8 cellular contexts compared by ENCODE assay signal in the genomic region with DNA sequence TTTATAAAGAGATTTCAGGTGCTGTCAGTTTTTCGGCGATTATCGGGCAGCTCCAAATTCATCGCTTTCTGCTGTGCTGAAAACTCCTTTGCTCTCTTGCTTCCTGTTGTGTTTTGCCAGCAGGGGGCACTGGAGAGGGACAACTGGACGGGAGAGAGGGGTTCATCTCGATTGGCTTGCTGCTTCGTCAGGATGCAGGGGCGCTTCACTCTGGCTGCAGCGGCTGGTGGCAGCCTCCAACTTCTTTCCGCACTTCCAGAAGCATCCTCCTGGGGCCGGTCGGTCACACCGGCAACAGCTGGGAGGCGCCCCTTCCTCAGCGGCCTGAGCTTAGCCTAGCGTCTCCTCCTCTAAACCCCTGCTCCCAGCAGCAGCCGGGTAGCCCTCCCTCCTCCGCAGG. TPM values are rescaled to one million over a fixed set of nuclear protein-coding genes. Genes with fewer than 3 reads are reported as not detected.
A peak's percentile ranks its signal among the peaks of the same experiment; 100 is the strongest.
DNase-seq lines count a peak whose midpoint lies in the region; ATAC-seq and TF ChIP-seq lines count a peak whose summit lies in the region.

No MANE protein-coding gene starts in this region.

- H3K4me3 Mint-ChIP-seq in activated T-cell treated with anti-CD3 and anti-CD28 coated beads, Interleukin-2, amount 50 U/mL, for 24 hours = peak overlapping the region; percentile 66

- peaks cover 23% of the 10 kb centered on the region for H3K27me3 Mint-ChIP-seq in activated T-cell treated with anti-CD3 and anti-CD28 coated beads, Interleukin-2, amount 50 U/mL, for 24 hours

- no peak overlapping the region for H3K27ac Mint-ChIP-seq in activated T-cell treated with anti-CD3 and anti-CD28 coated beads, Interleukin-2, amount 50 U/mL, for 24 hours

- TF ChIP-seq CTCF in fibroblast of the aortic adventitia (IDR thresholded peaks at IDR 0.05; ENCODE audit: insufficient read depth, low read length) (peak; percentile 57), stomach (IDR thresholded peaks at IDR 0.05) (peak in 3 of 7 experiments; percentile 24 to 35 (median 25))

- 24 to 37% (median 28%) methylated on average over 10 to 18 of the region's 18 CpGs for WGBS in stomach, 5 donors

- no peak for TF ChIP-seq EP300 in stomach (IDR thresholded peaks at IDR 0.05)

- TF ChIP-seq POLR2A in stomach (IDR thresholded peaks at IDR 0.05) (no peak), GM18505 (IDR thresholded peaks at IDR 0.05; ENCODE audit: borderline replicate concordance, extremely low read depth, insufficient read depth, insufficient read length) (no peak)

- intact Hi-C loops in stomach (cut with DNase I; ENCODE audit: low total_unique reads) = no loop called here

- H3K4me3 ChIP-seq in fibroblast of the aortic adventitia (ENCODE audit: low read depth, low read length) (peak overlapping the region; percentile 33), stomach (peak overlapping the region in 3 of 4 donors; percentile 7 to 13 (median 11))

- H3K27me3 ChIP-seq in stomach = no peaks in the 10 kb centered on the region

- no peak overlapping the region for H3K27ac ChIP-seq in stomach

- H3K4me1 Mint-ChIP-seq in activated T-cell treated with anti-CD3 and anti-CD28 coated beads, Interleukin-2, amount 50 U/mL, for 24 hours (ENCODE audit: low read depth) = peaks cover 39% of the 10 kb centered on the region

- H3K4me1 ChIP-seq in stomach = no peaks in the 10 kb centered on the region

- no peaks in the 10 kb centered on the region for H3K9me3 Mint-ChIP-seq in activated T-cell treated with anti-CD3 and anti-CD28 coated beads, Interleukin-2, amount 50 U/mL, for 24 hours

- no peaks in the 10 kb centered on the region for H3K36me3 ChIP-seq in stomach

- H3K9me3 ChIP-seq in stomach = no peaks in the 10 kb centered on the region

- DNase-seq in Daoy (ENCODE audit: low read depth) (peak; percentile 7), M059J (ENCODE audit: low read depth) (peak; percentile 57), fibroblast of the aortic adventitia (ENCODE audit: low read depth) (peak; percentile 39), occipital lobe (lab: John Stamatoyannopoulos, UW) (peak; percentile 53), stomach (peak; percentile 40), NCI-H2081 treated with DMSO at 0.1 percent for 48 hours (lab: John Stamatoyannopoulos, UW) (no peak)
- peak; percentile 80 for DNase-seq in activated T-cell treated with anti-CD3 and anti-CD28 coated beads, Interleukin-2, amount 50 U/mL, for 24 hours

- no peak for ATAC-seq in GM18505 (IDR thresholded peaks at IDR 0.05; ENCODE audit: unreplicated experiment)

- H3K36me3 Mint-ChIP-seq in activated T-cell treated with anti-CD3 and anti-CD28 coated beads, Interleukin-2, amount 50 U/mL, for 24 hours (ENCODE audit: low read depth) = no peaks in the 10 kb centered on the region

RNA-seq across cellular contexts. Expression of gene MSL3, which starts 29.5 kb away (rescaled TPM):
- 25.2 and 32.5 TPM in 2 replicates for total RNA-seq in Daoy (2014; rRNA removed; shearing (Covaris generic))
- total RNA-seq in M059J (2014; rRNA removed; shearing (Covaris generic)) = 33.0 and 39.0 TPM in 2 replicates
- total RNA-seq in fibroblast of the aortic adventitia (ENCODE audit: low replicate concordance) (29.4 and 35.2 TPM in 2 replicates), occipital lobe (30.6 TPM), stomach (10 to 100 TPM; 13.6 to 44.0 (median 38.4) TPM)
- 10 to 100 TPM; 16.5 to 22.3 (median 20.0) TPM for polyA plus RNA-seq in stomach
